In the genomic region with DNA sequence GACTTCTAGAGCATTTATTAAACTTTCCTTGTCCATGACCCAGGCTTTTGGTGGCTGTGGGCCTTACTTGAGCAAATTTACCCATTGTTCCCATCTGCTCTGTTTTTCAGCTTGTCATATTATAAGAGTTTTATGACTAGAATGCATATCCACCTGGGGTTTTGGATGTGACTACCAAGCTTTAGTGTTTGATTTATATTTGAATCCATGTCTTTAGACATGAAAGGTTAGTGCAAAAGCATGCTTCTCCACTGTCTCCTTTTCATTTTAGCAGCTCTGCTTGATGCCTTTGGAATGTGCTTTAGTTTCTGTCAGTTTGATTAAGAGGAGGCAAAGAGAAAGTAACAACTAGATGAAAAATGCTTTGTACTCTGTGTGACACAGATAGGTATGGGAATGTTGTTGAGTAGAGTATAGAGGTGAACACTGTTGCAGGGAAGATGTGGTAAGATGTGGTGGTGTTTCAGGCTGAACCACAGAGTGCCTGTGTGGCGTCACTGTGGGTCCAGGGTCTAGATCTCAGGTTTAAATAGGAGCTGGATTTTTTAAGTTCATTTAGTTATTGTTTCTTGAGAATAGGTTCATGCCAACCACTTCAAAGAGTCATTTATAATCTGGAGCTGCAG, we compare ENCODE assay signal across 1 cellular context.
A peak's percentile ranks its signal among the peaks of the same experiment; 100 is the strongest.
TF ChIP-seq lines count a peak whose summit lies in the region.

No MANE protein-coding gene starts in this region.

TF ChIP-seq in GM12878, 131 proteins besides CTCF, POLR2A, EP300 and RAD21:
- TF ChIP-seq CREB1 (IDR thresholded peaks at IDR 0.05; ENCODE audit: low read depth) = no peak
- TF ChIP-seq, protein P1, sequence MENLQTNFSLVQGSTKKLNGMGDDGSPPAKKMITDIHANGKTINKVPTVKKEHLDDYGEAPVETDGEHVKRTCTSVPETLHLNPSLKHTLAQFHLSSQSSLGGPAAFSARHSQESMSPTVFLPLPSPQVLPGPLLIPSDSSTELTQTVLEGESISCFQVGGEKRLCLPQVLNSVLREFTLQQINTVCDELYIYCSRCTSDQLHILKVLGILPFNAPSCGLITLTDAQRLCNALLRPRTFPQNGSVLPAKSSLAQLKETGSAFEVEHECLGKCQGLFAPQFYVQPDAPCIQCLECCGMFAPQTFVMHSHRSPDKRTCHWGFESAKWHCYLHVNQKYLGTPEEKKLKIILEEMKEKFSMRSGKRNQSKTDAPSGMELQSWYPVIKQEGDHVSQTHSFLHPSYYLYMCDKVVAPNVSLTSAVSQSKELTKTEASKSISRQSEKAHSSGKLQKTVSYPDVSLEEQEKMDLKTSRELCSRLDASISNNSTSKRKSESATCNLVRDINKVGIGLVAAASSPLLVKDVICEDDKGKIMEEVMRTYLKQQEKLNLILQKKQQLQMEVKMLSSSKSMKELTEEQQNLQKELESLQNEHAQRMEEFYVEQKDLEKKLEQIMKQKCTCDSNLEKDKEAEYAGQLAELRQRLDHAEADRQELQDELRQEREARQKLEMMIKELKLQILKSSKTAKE (IDR thresholded peaks at IDR 0.05; ENCODE audit: low read depth, poor library complexity, severe bottlenecking) = no peak
- TF ChIP-seq, protein P2, sequence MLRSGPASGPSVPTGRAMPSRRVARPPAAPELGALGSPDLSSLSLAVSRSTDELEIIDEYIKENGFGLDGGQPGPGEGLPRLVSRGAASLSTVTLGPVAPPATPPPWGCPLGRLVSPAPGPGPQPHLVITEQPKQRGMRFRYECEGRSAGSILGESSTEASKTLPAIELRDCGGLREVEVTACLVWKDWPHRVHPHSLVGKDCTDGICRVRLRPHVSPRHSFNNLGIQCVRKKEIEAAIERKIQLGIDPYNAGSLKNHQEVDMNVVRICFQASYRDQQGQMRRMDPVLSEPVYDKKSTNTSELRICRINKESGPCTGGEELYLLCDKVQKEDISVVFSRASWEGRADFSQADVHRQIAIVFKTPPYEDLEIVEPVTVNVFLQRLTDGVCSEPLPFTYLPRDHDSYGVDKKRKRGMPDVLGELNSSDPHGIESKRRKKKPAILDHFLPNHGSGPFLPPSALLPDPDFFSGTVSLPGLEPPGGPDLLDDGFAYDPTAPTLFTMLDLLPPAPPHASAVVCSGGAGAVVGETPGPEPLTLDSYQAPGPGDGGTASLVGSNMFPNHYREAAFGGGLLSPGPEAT (IDR thresholded peaks at IDR 0.05; ENCODE audit: low read depth) = no peak
- TF ChIP-seq IKZF1 (conservative IDR thresholded peaks at IDR 0.05) = peak; percentile 24; the same call in 1 of the 2 replicates
- TF ChIP-seq IRF4 (IDR thresholded peaks at IDR 0.05; ENCODE audit: low read depth, low read length) = no peak
- TF ChIP-seq, protein P3, sequence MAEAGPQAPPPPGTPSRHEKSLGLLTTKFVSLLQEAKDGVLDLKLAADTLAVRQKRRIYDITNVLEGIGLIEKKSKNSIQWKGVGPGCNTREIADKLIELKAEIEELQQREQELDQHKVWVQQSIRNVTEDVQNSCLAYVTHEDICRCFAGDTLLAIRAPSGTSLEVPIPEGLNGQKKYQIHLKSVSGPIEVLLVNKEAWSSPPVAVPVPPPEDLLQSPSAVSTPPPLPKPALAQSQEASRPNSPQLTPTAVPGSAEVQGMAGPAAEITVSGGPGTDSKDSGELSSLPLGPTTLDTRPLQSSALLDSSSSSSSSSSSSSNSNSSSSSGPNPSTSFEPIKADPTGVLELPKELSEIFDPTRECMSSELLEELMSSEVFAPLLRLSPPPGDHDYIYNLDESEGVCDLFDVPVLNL (IDR thresholded peaks at IDR 0.05; ENCODE audit: low read depth, low read length) = no peak
- TF ChIP-seq FOS (IDR thresholded peaks at IDR 0.05; ENCODE audit: borderline replicate concordance, extremely low read depth, insufficient read length) = no peak
- TF ChIP-seq MTA3 (IDR thresholded peaks at IDR 0.05; ENCODE audit: borderline replicate concordance, low read length) = no peak
- TF ChIP-seq, protein P4, sequence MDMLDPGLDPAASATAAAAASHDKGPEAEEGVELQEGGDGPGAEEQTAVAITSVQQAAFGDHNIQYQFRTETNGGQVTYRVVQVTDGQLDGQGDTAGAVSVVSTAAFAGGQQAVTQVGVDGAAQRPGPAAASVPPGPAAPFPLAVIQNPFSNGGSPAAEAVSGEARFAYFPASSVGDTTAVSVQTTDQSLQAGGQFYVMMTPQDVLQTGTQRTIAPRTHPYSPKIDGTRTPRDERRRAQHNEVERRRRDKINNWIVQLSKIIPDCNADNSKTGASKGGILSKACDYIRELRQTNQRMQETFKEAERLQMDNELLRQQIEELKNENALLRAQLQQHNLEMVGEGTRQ (IDR thresholded peaks at IDR 0.05; ENCODE audit: borderline replicate concordance, low read depth, low read length) = no peak
- TF ChIP-seq, protein P5, sequence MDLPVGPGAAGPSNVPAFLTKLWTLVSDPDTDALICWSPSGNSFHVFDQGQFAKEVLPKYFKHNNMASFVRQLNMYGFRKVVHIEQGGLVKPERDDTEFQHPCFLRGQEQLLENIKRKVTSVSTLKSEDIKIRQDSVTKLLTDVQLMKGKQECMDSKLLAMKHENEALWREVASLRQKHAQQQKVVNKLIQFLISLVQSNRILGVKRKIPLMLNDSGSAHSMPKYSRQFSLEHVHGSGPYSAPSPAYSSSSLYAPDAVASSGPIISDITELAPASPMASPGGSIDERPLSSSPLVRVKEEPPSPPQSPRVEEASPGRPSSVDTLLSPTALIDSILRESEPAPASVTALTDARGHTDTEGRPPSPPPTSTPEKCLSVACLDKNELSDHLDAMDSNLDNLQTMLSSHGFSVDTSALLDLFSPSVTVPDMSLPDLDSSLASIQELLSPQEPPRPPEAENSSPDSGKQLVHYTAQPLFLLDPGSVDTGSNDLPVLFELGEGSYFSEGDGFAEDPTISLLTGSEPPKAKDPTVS (IDR thresholded peaks at IDR 0.05; ENCODE audit: low read depth, low read length) = no peak
- TF ChIP-seq, protein P6, sequence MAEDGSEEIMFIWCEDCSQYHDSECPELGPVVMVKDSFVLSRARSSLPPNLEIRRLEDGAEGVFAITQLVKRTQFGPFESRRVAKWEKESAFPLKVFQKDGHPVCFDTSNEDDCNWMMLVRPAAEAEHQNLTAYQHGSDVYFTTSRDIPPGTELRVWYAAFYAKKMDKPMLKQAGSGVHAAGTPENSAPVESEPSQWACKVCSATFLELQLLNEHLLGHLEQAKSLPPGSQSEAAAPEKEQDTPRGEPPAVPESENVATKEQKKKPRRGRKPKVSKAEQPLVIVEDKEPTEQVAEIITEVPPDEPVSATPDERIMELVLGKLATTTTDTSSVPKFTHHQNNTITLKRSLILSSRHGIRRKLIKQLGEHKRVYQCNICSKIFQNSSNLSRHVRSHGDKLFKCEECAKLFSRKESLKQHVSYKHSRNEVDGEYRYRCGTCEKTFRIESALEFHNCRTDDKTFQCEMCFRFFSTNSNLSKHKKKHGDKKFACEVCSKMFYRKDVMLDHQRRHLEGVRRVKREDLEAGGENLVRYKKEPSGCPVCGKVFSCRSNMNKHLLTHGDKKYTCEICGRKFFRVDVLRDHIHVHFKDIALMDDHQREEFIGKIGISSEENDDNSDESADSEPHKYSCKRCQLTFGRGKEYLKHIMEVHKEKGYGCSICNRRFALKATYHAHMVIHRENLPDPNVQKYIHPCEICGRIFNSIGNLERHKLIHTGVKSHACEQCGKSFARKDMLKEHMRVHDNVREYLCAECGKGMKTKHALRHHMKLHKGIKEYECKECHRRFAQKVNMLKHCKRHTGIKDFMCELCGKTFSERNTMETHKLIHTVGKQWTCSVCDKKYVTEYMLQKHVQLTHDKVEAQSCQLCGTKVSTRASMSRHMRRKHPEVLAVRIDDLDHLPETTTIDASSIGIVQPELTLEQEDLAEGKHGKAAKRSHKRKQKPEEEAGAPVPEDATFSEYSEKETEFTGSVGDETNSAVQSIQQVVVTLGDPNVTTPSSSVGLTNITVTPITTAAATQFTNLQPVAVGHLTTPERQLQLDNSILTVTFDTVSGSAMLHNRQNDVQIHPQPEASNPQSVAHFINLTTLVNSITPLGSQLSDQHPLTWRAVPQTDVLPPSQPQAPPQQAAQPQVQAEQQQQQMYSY (CRISPR knock-in tag; IDR thresholded peaks at IDR 0.05) = no peak
- TF ChIP-seq SUZ12 (IDR thresholded peaks at IDR 0.05; ENCODE audit: unreplicated experiment) = no peak
- TF ChIP-seq HDAC2 (IDR thresholded peaks at IDR 0.05) = no peak
- TF ChIP-seq RB1 (IDR thresholded peaks at IDR 0.05; ENCODE audit: borderline replicate concordance) = no peak
- no peak for TF ChIP-seq PAX8 (IDR thresholded peaks at IDR 0.05)
- peak; percentile 26; the same call in 1 of the 2 replicates for TF ChIP-seq MTA2 (IDR thresholded peaks at IDR 0.05; ENCODE audit: low read depth)
- TF ChIP-seq IKZF2 (IDR thresholded peaks at IDR 0.05) = peak in 1 of 2 experiments; percentile 38; a peak in 2 of 4 replicates
- TF ChIP-seq, protein P7, sequence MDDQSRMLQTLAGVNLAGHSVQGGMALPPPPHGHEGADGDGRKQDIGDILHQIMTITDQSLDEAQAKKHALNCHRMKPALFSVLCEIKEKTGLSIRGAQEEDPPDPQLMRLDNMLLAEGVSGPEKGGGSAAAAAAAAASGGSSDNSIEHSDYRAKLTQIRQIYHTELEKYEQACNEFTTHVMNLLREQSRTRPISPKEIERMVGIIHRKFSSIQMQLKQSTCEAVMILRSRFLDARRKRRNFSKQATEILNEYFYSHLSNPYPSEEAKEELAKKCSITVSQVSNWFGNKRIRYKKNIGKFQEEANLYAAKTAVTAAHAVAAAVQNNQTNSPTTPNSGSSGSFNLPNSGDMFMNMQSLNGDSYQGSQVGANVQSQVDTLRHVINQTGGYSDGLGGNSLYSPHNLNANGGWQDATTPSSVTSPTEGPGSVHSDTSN (IDR thresholded peaks at IDR 0.05; ENCODE audit: insufficient replicate concordance, low read depth, low read length) = no peak
TF ChIP-seq in GM12878: peak in this region for 3.
